ENCODE assay signal across 20 cellular contexts in genomic region chr7:44762300-44762699, GRCh38. TPM values are rescaled to one million over a fixed set of nuclear protein-coding genes. Genes with fewer than 3 reads are reported as not detected.
DNase-seq lines count a peak whose midpoint lies in the region; ATAC-seq and TF ChIP-seq lines count a peak whose summit lies in the region.
"Had no signal": no experiment of that assay in that cellular context is flagged by ENCODE, and none has a peak within 500 bp of the region (broad histone marks: within the 10 kb centered on the region; RNA-seq: fewer than 3 reads in every experiment).

No MANE protein-coding gene starts in this region.

- CTCF ChIA-PET in RWPE1 (lab: Yijun Ruan, JAX) = no interaction called here

- H3K4me3 Mint-ChIP-seq in activated T-helper 17 cell treated with anti-CD3 and anti-CD28 coated beads, Interleukin-2, amount 50 U/mL, for 72 hours = no peak overlapping the region
- H3K4me3 Mint-ChIP-seq: activated naive CD8-positive, alpha-beta T cell; activated T-helper 1 cell treated with anti-CD3 and anti-CD28 coated beads, Interleukin-12 subunit alpha, Interleukin-12 subunit beta, Interleukin-2, Interleukin-4 antibody, amounts not matched to agents 30 ng/mL and 10 ng/mL and 1 ng/mL, durations not matched to agents 14 hours and 24 hours and 36 hours; mesothelial cell of epicardium; nephron; stimulated activated naive CD8-positive, alpha-beta T cell treated with anti-CD3 and anti-CD28 coated beads, Interleukin-15, amount 100 ng/mL, for 72 hours had no signal

- H3K4me3 ChIP-seq in esophagus (ENCODE audit: low read depth in 1 of 2, low read length in 2 of 2) (no peak overlapping the region), stomach smooth muscle (ENCODE audit: low read length in 2 of 2) (peak overlapping the region in 1 of 2 donors; percentile 8)
- H3K4me3 ChIP-seq: BLaER1, heart right ventricle, vagina had no signal

- TF ChIP-seq CTCF in RWPE1 (conservative IDR thresholded peaks at IDR 0.05; ENCODE audit: low read depth) = no peak

- H3K9ac ChIP-seq in stomach smooth muscle (ENCODE audit: low read length in 2 of 2) = no peak overlapping the region
- H3K9ac ChIP-seq: BLaER1 had no signal

- H3K27me3 Mint-ChIP-seq in activated T-helper 17 cell treated with anti-CD3 and anti-CD28 coated beads, Interleukin-2, amount 50 U/mL, for 72 hours = no peaks in the 10 kb centered on the region
- H3K27me3 Mint-ChIP-seq: activated naive CD8-positive, alpha-beta T cell; stimulated activated naive CD8-positive, alpha-beta T cell treated with anti-CD3 and anti-CD28 coated beads, Interleukin-15, amount 100 ng/mL, for 72 hours had no signal

- H3K9me3 ChIP-seq in esophagus (ENCODE audit: control insufficient read depth in 2 of 2, insufficient read depth in 1 of 2, low read depth in 1 of 2, low read length in 1 of 2) = no peaks in the 10 kb centered on the region
- H3K9me3 ChIP-seq in stomach smooth muscle (ENCODE audit: control insufficient read depth in 2 of 2, low read length in 2 of 2) = no peaks in the 10 kb centered on the region
- H3K9me3 ChIP-seq: BLaER1, heart right ventricle, vagina had no signal

- H3K4me1 Mint-ChIP-seq in activated T-helper 17 cell treated with anti-CD3 and anti-CD28 coated beads, Interleukin-2, amount 50 U/mL, for 72 hours = no peaks in the 10 kb centered on the region
- H3K4me1 Mint-ChIP-seq: mesothelial cell of epicardium had no signal

- no peak overlapping the region for H3K27ac Mint-ChIP-seq in activated T-helper 17 cell treated with anti-CD3 and anti-CD28 coated beads, Interleukin-2, amount 50 U/mL, for 72 hours
- H3K27ac Mint-ChIP-seq: activated naive CD8-positive, alpha-beta T cell; activated T-helper 1 cell treated with anti-CD3 and anti-CD28 coated beads, Interleukin-12 subunit alpha, Interleukin-12 subunit beta, Interleukin-2, Interleukin-4 antibody, amounts not matched to agents 30 ng/mL and 10 ng/mL and 1 ng/mL, durations not matched to agents 14 hours and 24 hours and 36 hours; mesothelial cell of epicardium; nephron had no signal

- H3K9me3 Mint-ChIP-seq in activated T-helper 17 cell treated with anti-CD3 and anti-CD28 coated beads, Interleukin-2, amount 50 U/mL, for 72 hours = no peaks in the 10 kb centered on the region
- H3K9me3 Mint-ChIP-seq: activated T-helper 1 cell treated with anti-CD3 and anti-CD28 coated beads, Interleukin-12 subunit alpha, Interleukin-12 subunit beta, Interleukin-2, Interleukin-4 antibody, amounts not matched to agents 30 ng/mL and 10 ng/mL and 1 ng/mL, durations not matched to agents 14 hours and 24 hours and 36 hours; mesothelial cell of epicardium; nephron; stimulated activated naive CD8-positive, alpha-beta T cell treated with anti-CD3 and anti-CD28 coated beads, Interleukin-15, amount 100 ng/mL, for 72 hours had no signal

- peaks cover 1 to 16% of the 10 kb centered on the region in 2 donors for H3K4me1 ChIP-seq in esophagus (ENCODE audit: control insufficient read depth in 2 of 2, insufficient read depth in 2 of 2, low read length in 1 of 2)
- H3K4me1 ChIP-seq in stomach smooth muscle (ENCODE audit: control insufficient read depth, insufficient read depth, low read length) = peaks cover 14% of the 10 kb centered on the region

- H3K36me3 Mint-ChIP-seq in activated T-helper 17 cell treated with anti-CD3 and anti-CD28 coated beads, Interleukin-2, amount 50 U/mL, for 72 hours (ENCODE audit: low read depth) = peaks cover 84% of the 10 kb centered on the region
- H3K36me3 Mint-ChIP-seq: activated naive CD8-positive, alpha-beta T cell had no signal

- WGBS in esophagus, 2 donors = 69 to 70% methylated on average over 9 of the region's 9 CpGs

- H3K27me3 ChIP-seq in esophagus (ENCODE audit: control insufficient read depth in 1 of 2, insufficient read depth in 2 of 2, low read length in 2 of 2) (no peaks in the 10 kb centered on the region), stomach smooth muscle (ENCODE audit: control insufficient read depth in 1 of 2, insufficient read depth in 2 of 2, low read length in 2 of 2) (no peaks in the 10 kb centered on the region)
- H3K27me3 ChIP-seq: BLaER1, heart right ventricle, vagina had no signal

- peak overlapping the region; percentile 77 for H3K27ac ChIP-seq in RWPE1
- H3K27ac ChIP-seq in esophagus (ENCODE audit: low read depth in 2 of 2, low read length in 1 of 2) = peak overlapping the region; percentile 28 to 52
- H3K27ac ChIP-seq in stomach smooth muscle (ENCODE audit: low read length) = peak overlapping the region; percentile 31
- H3K27ac ChIP-seq: BLaER1, heart right ventricle had no signal

- POLR2A ChIA-PET in RWPE1 (lab: Yijun Ruan, JAX; ENCODE audit: low non-redundant PET) = no interaction called here

- H3K36me3 ChIP-seq in esophagus (ENCODE audit: control insufficient read depth in 2 of 2, insufficient read depth in 2 of 2, low read length in 1 of 2) = peaks cover 33 to 74% of the 10 kb centered on the region in 2 donors
- H3K36me3 ChIP-seq in stomach smooth muscle (ENCODE audit: control insufficient read depth in 2 of 2, insufficient read depth in 2 of 2, low read length in 2 of 2) = peaks cover 48 to 59% of the 10 kb centered on the region in 2 donors

- ATAC-seq in HG02852 (IDR thresholded peaks at IDR 0.05; ENCODE audit: unreplicated experiment) = no peak
- ATAC-seq in activated T-helper 17 cell treated with anti-CD3 and anti-CD28 coated beads, Interleukin-2, amount 50 U/mL, for 72 hours (replicated peaks) = no peak

- DNase-seq in NCI-H82 (lab: John Stamatoyannopoulos, UW) = peak; percentile 55
- DNase-seq in NCI-H82 treated with DMSO at 0.1 percent for 48 hours (lab: John Stamatoyannopoulos, UW; ENCODE audit: unreplicated experiment) = no peak
- DNase-seq in RWPE1 (ENCODE audit: low spot score) = no peak
- DNase-seq in COR-L47 (lab: John Stamatoyannopoulos, UW) = no peak
- DNase-seq: effector memory CD4-positive, alpha-beta T cell; Kasumi-1; NCI-H1105; NCI-H510A treated with DMSO at 0.1 percent for 48 hours; stimulated activated naive CD8-positive, alpha-beta T cell treated with anti-CD3 and anti-CD28 coated beads, Interleukin-15, amount 100 ng/mL, for 72 hours had no signal

RNA-seq across cellular contexts. Expression of gene ZMIZ2, which starts 13.7 kb away (rescaled TPM):
- 10 to 100 TPM; 22.5 to 66.6 TPM for polyA plus RNA-seq in esophagus
- total RNA-seq in activated T-helper 17 cell treated with anti-CD3 and anti-CD28 coated beads, Interleukin-2, amount 50 U/mL, for 72 hours = 100 to 1,000 TPM in 1 of 2 donors, 10 to 100 TPM in 1; 88.7 to 134 TPM

RNA-seq across cellular contexts. Expression of gene PPIA, which starts 34.2 kb away (rescaled TPM):
- 1,000 to 10,000 TPM; 4,205 to 4,319 TPM for polyA plus RNA-seq in esophagus
- 1,000 to 10,000 TPM; 1,915 to 2,917 TPM for total RNA-seq in activated T-helper 17 cell treated with anti-CD3 and anti-CD28 coated beads, Interleukin-2, amount 50 U/mL, for 72 hours
